In the genomic region with DNA sequence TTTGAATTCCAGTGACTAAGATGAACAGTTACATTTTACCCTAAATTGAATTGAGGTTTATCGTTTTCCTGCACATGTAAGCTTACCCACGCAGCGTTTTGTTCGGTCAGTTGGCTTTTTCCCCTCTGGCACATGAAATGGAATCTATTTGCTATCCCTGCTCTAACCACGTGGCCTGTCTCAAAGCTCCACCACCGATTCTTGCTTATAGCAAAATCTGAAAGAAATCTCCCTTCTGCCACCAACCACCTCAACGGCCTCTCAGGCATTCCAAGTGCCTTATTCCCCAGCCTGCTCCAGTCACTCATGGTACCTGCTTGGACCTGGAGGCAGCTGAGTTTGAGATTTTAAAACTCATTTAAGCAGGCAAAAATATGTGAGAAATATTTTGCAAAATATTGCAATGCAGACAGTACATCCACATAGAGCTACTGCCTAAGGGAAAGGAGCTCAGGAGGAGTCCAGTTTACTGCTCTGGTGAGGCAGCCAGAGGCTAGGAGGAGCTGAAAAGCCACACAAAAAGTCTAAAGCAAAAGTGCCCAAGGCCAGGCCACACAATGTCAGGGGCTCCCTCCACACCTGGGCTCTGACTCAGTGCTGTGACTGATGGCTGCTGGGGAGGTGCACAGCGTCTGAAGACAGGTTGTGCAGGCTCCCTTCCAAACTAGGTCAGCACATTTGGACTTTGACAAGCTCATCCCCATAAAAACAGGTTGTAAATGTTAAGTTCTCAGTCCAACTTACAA, we compare ENCODE assay signal across 1 cellular context.
TF ChIP-seq lines count a peak whose summit lies in the region.

No MANE protein-coding gene starts in this region.

TF ChIP-seq in HepG2, 621 proteins besides CTCF, POLR2A, EP300 and RAD21 (continued from another document and continues in another):
- TF ChIP-seq, protein P1, sequence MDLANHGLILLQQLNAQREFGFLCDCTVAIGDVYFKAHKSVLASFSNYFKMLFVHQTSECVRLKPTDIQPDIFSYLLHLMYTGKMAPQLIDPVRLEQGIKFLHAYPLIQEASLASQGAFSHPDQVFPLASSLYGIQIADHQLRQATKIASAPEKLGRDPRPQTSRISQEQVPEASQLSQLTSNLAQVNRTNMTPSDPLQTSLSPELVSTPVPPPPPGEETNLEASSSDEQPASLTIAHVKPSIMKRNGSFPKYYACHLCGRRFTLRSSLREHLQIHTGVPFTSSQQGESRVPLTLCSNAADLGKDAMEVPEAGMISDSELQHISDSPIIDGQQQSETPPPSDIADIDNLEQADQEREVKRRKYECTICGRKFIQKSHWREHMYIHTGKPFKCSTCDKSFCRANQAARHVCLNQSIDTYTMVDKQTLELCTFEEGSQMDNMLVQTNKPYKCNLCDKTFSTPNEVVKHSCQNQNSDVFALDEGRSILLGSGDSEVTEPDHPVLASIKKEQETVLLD (CRISPR knock-in tag; IDR thresholded peaks at IDR 0.05; ENCODE audit: low read depth) = no peak
- TF ChIP-seq, protein P2, sequence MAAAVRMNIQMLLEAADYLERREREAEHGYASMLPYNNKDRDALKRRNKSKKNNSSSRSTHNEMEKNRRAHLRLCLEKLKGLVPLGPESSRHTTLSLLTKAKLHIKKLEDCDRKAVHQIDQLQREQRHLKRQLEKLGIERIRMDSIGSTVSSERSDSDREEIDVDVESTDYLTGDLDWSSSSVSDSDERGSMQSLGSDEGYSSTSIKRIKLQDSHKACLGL (CRISPR knock-in tag; IDR thresholded peaks at IDR 0.05) = no peak
- no peak for TF ChIP-seq ZKSCAN5 (CRISPR knock-in tag; IDR thresholded peaks at IDR 0.05)
- no peak for TF ChIP-seq REL (CRISPR knock-in tag; conservative IDR thresholded peaks at IDR 0.05)
- TF ChIP-seq, protein P3, sequence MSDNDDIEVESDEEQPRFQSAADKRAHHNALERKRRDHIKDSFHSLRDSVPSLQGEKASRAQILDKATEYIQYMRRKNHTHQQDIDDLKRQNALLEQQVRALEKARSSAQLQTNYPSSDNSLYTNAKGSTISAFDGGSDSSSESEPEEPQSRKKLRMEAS (IDR thresholded peaks at IDR 0.05) = no peak
- no peak for TF ChIP-seq MBNL3 (CRISPR knock-in tag; conservative IDR thresholded peaks at IDR 0.05)
- TF ChIP-seq, protein P4, sequence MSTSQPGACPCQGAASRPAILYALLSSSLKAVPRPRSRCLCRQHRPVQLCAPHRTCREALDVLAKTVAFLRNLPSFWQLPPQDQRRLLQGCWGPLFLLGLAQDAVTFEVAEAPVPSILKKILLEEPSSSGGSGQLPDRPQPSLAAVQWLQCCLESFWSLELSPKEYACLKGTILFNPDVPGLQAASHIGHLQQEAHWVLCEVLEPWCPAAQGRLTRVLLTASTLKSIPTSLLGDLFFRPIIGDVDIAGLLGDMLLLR (CRISPR knock-in tag; IDR thresholded peaks at IDR 0.05) = no peak
- no peak for TF ChIP-seq MIER2 (CRISPR knock-in tag; IDR thresholded peaks at IDR 0.05)
- TF ChIP-seq, protein P5, sequence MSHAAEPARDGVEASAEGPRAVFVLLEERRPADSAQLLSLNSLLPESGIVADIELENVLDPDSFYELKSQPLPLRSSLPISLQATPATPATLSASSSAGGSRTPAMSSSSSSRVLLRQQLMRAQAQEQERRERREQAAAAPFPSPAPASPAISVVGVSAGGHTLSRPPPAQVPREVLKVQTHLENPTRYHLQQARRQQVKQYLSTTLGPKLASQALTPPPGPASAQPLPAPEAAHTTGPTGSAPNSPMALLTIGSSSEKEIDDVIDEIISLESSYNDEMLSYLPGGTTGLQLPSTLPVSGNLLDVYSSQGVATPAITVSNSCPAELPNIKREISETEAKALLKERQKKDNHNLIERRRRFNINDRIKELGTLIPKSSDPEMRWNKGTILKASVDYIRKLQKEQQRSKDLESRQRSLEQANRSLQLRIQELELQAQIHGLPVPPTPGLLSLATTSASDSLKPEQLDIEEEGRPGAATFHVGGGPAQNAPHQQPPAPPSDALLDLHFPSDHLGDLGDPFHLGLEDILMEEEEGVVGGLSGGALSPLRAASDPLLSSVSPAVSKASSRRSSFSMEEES (CRISPR knock-in tag; IDR thresholded peaks at IDR 0.05) = no peak
- TF ChIP-seq ZNF367 (CRISPR knock-in tag; IDR thresholded peaks at IDR 0.05; ENCODE audit: borderline replicate concordance) = no peak
- TF ChIP-seq, protein P6, sequence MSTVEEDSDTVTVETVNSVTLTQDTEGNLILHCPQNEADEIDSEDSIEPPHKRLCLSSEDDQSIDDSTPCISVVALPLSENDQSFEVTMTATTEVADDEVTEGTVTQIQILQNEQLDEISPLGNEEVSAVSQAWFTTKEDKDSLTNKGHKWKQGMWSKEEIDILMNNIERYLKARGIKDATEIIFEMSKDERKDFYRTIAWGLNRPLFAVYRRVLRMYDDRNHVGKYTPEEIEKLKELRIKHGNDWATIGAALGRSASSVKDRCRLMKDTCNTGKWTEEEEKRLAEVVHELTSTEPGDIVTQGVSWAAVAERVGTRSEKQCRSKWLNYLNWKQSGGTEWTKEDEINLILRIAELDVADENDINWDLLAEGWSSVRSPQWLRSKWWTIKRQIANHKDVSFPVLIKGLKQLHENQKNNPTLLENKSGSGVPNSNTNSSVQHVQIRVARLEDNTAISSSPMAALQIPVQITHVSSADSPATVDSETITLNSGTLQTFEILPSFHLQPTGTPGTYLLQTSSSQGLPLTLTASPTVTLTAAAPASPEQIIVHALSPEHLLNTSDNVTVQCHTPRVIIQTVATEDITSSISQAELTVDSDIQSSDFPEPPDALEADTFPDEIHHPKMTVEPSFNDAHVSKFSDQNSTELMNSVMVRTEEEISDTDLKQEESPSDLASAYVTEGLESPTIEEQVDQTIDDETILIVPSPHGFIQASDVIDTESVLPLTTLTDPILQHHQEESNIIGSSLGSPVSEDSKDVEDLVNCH (CRISPR knock-in tag; IDR thresholded peaks at IDR 0.05) = no peak
- no peak for TF ChIP-seq CHCHD3 (CRISPR knock-in tag; IDR thresholded peaks at IDR 0.05)
- TF ChIP-seq CBFB (CRISPR knock-in tag; IDR thresholded peaks at IDR 0.05) = no peak
- TF ChIP-seq ZNF253 (CRISPR knock-in tag; IDR thresholded peaks at IDR 0.05; ENCODE audit: borderline replicate concordance) = no peak
- TF ChIP-seq, protein P7, sequence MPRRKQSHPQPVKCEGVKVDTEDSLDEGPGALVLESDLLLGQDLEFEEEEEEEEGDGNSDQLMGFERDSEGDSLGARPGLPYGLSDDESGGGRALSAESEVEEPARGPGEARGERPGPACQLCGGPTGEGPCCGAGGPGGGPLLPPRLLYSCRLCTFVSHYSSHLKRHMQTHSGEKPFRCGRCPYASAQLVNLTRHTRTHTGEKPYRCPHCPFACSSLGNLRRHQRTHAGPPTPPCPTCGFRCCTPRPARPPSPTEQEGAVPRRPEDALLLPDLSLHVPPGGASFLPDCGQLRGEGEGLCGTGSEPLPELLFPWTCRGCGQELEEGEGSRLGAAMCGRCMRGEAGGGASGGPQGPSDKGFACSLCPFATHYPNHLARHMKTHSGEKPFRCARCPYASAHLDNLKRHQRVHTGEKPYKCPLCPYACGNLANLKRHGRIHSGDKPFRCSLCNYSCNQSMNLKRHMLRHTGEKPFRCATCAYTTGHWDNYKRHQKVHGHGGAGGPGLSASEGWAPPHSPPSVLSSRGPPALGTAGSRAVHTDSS (CRISPR knock-in tag; conservative IDR thresholded peaks at IDR 0.05) = no peak
- TF ChIP-seq JDP2 (CRISPR knock-in tag; IDR thresholded peaks at IDR 0.05; ENCODE audit: borderline replicate concordance) = no peak
- no peak for TF ChIP-seq ISL2 (CRISPR knock-in tag; IDR thresholded peaks at IDR 0.05)
- TF ChIP-seq, protein P8, sequence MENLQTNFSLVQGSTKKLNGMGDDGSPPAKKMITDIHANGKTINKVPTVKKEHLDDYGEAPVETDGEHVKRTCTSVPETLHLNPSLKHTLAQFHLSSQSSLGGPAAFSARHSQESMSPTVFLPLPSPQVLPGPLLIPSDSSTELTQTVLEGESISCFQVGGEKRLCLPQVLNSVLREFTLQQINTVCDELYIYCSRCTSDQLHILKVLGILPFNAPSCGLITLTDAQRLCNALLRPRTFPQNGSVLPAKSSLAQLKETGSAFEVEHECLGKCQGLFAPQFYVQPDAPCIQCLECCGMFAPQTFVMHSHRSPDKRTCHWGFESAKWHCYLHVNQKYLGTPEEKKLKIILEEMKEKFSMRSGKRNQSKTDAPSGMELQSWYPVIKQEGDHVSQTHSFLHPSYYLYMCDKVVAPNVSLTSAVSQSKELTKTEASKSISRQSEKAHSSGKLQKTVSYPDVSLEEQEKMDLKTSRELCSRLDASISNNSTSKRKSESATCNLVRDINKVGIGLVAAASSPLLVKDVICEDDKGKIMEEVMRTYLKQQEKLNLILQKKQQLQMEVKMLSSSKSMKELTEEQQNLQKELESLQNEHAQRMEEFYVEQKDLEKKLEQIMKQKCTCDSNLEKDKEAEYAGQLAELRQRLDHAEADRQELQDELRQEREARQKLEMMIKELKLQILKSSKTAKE (CRISPR knock-in tag; IDR thresholded peaks at IDR 0.05; ENCODE audit: borderline replicate concordance) = 0 out of 2 replicates have a peak, but pooled peaks have one; percentile 16
- no peak for TF ChIP-seq ZNF530 (CRISPR knock-in tag; IDR thresholded peaks at IDR 0.05; ENCODE audit: low read depth)
- no peak for TF ChIP-seq ZNF121 (CRISPR knock-in tag; IDR thresholded peaks at IDR 0.05)
- peak; percentile 60; the same call in 1 of the 2 replicates for TF ChIP-seq ZFP1 (CRISPR knock-in tag; IDR thresholded peaks at IDR 0.05)
- TF ChIP-seq MAF1 (CRISPR knock-in tag; IDR thresholded peaks at IDR 0.05; ENCODE audit: borderline replicate concordance) = no peak
- no peak for TF ChIP-seq SOX5 (CRISPR knock-in tag; IDR thresholded peaks at IDR 0.05; ENCODE audit: borderline replicate concordance)
- TF ChIP-seq ZNF510 (CRISPR knock-in tag; IDR thresholded peaks at IDR 0.05; ENCODE audit: low read depth) = no peak
- TF ChIP-seq, protein P9, sequence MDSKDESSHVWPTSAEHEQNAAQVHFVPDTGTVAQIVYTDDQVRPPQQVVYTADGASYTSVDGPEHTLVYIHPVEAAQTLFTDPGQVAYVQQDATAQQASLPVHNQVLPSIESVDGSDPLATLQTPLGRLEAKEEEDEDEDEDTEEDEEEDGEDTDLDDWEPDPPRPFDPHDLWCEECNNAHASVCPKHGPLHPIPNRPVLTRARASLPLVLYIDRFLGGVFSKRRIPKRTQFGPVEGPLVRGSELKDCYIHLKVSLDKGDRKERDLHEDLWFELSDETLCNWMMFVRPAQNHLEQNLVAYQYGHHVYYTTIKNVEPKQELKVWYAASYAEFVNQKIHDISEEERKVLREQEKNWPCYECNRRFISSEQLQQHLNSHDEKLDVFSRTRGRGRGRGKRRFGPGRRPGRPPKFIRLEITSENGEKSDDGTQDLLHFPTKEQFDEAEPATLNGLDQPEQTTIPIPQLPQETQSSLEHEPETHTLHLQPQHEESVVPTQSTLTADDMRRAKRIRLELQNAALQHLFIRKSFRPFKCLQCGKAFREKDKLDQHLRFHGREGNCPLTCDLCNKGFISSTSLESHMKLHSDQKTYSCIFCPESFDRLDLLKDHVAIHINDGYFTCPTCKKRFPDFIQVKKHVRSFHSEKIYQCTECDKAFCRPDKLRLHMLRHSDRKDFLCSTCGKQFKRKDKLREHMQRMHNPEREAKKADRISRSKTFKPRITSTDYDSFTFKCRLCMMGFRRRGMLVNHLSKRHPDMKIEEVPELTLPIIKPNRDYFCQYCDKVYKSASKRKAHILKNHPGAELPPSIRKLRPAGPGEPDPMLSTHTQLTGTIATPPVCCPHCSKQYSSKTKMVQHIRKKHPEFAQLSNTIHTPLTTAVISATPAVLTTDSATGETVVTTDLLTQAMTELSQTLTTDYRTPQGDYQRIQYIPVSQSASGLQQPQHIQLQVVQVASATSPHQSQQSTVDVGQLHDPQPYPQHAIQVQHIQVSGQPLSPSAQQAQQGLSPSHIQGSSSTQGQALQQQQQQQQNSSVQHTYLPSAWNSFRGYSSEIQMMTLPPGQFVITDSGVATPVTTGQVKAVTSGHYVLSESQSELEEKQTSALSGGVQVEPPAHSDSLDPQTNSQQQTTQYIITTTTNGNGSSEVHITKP (CRISPR knock-in tag; IDR thresholded peaks at IDR 0.05; ENCODE audit: low read depth) = no peak
- no peak for TF ChIP-seq ZNF343 (CRISPR knock-in tag; IDR thresholded peaks at IDR 0.05)
- TF ChIP-seq, protein P10, sequence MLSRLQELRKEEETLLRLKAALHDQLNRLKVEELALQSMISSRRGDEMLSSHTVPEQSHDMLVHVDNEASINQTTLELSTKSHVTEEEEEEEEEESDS (CRISPR knock-in tag; IDR thresholded peaks at IDR 0.05; ENCODE audit: borderline replicate concordance) = no peak
- TF ChIP-seq, protein P11, sequence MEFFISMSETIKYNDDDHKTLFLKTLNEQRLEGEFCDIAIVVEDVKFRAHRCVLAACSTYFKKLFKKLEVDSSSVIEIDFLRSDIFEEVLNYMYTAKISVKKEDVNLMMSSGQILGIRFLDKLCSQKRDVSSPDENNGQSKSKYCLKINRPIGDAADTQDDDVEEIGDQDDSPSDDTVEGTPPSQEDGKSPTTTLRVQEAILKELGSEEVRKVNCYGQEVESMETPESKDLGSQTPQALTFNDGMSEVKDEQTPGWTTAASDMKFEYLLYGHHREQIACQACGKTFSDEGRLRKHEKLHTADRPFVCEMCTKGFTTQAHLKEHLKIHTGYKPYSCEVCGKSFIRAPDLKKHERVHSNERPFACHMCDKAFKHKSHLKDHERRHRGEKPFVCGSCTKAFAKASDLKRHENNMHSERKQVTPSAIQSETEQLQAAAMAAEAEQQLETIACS (CRISPR knock-in tag; IDR thresholded peaks at IDR 0.05) = no peak
- no peak for TF ChIP-seq NR2F6 (IDR thresholded peaks at IDR 0.05)
- peak; percentile 43; the same call in 1 of the 2 replicates for TF ChIP-seq NR2F6 (CRISPR knock-in tag; IDR thresholded peaks at IDR 0.05)
- TF ChIP-seq ARNT (IDR thresholded peaks at IDR 0.05) = no peak
- no peak for TF ChIP-seq DR1 (CRISPR knock-in tag; IDR thresholded peaks at IDR 0.05)
- no peak for TF ChIP-seq ZSCAN21 (CRISPR knock-in tag; IDR thresholded peaks at IDR 0.05; ENCODE audit: borderline replicate concordance)
- TF ChIP-seq, protein P12, sequence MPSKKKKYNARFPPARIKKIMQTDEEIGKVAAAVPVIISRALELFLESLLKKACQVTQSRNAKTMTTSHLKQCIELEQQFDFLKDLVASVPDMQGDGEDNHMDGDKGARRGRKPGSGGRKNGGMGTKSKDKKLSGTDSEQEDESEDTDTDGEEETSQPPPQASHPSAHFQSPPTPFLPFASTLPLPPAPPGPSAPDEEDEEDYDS (CRISPR knock-in tag; IDR thresholded peaks at IDR 0.05) = peak; percentile 61
- TF ChIP-seq, protein P13, sequence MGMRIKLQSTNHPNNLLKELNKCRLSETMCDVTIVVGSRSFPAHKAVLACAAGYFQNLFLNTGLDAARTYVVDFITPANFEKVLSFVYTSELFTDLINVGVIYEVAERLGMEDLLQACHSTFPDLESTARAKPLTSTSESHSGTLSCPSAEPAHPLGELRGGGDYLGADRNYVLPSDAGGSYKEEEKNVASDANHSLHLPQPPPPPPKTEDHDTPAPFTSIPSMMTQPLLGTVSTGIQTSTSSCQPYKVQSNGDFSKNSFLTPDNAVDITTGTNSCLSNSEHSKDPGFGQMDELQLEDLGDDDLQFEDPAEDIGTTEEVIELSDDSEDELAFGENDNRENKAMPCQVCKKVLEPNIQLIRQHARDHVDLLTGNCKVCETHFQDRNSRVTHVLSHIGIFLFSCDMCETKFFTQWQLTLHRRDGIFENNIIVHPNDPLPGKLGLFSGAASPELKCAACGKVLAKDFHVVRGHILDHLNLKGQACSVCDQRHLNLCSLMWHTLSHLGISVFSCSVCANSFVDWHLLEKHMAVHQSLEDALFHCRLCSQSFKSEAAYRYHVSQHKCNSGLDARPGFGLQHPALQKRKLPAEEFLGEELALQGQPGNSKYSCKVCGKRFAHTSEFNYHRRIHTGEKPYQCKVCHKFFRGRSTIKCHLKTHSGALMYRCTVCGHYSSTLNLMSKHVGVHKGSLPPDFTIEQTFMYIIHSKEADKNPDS (CRISPR knock-in tag; IDR thresholded peaks at IDR 0.05) = no peak
- no peak for TF ChIP-seq NR2F2 (IDR thresholded peaks at IDR 0.05; ENCODE audit: borderline replicate concordance, low read depth)
